Comparison of ENCODE assay signal across 1 cellular context in genomic region chr17:37520174-37520573, GRCh38.
TF ChIP-seq lines count a peak whose summit lies in the region.

No MANE protein-coding gene starts in this region.

TF ChIP-seq in GM23338, 12 proteins besides CTCF, POLR2A, EP300 and RAD21 (continued from another document):
- TF ChIP-seq, protein P1, sequence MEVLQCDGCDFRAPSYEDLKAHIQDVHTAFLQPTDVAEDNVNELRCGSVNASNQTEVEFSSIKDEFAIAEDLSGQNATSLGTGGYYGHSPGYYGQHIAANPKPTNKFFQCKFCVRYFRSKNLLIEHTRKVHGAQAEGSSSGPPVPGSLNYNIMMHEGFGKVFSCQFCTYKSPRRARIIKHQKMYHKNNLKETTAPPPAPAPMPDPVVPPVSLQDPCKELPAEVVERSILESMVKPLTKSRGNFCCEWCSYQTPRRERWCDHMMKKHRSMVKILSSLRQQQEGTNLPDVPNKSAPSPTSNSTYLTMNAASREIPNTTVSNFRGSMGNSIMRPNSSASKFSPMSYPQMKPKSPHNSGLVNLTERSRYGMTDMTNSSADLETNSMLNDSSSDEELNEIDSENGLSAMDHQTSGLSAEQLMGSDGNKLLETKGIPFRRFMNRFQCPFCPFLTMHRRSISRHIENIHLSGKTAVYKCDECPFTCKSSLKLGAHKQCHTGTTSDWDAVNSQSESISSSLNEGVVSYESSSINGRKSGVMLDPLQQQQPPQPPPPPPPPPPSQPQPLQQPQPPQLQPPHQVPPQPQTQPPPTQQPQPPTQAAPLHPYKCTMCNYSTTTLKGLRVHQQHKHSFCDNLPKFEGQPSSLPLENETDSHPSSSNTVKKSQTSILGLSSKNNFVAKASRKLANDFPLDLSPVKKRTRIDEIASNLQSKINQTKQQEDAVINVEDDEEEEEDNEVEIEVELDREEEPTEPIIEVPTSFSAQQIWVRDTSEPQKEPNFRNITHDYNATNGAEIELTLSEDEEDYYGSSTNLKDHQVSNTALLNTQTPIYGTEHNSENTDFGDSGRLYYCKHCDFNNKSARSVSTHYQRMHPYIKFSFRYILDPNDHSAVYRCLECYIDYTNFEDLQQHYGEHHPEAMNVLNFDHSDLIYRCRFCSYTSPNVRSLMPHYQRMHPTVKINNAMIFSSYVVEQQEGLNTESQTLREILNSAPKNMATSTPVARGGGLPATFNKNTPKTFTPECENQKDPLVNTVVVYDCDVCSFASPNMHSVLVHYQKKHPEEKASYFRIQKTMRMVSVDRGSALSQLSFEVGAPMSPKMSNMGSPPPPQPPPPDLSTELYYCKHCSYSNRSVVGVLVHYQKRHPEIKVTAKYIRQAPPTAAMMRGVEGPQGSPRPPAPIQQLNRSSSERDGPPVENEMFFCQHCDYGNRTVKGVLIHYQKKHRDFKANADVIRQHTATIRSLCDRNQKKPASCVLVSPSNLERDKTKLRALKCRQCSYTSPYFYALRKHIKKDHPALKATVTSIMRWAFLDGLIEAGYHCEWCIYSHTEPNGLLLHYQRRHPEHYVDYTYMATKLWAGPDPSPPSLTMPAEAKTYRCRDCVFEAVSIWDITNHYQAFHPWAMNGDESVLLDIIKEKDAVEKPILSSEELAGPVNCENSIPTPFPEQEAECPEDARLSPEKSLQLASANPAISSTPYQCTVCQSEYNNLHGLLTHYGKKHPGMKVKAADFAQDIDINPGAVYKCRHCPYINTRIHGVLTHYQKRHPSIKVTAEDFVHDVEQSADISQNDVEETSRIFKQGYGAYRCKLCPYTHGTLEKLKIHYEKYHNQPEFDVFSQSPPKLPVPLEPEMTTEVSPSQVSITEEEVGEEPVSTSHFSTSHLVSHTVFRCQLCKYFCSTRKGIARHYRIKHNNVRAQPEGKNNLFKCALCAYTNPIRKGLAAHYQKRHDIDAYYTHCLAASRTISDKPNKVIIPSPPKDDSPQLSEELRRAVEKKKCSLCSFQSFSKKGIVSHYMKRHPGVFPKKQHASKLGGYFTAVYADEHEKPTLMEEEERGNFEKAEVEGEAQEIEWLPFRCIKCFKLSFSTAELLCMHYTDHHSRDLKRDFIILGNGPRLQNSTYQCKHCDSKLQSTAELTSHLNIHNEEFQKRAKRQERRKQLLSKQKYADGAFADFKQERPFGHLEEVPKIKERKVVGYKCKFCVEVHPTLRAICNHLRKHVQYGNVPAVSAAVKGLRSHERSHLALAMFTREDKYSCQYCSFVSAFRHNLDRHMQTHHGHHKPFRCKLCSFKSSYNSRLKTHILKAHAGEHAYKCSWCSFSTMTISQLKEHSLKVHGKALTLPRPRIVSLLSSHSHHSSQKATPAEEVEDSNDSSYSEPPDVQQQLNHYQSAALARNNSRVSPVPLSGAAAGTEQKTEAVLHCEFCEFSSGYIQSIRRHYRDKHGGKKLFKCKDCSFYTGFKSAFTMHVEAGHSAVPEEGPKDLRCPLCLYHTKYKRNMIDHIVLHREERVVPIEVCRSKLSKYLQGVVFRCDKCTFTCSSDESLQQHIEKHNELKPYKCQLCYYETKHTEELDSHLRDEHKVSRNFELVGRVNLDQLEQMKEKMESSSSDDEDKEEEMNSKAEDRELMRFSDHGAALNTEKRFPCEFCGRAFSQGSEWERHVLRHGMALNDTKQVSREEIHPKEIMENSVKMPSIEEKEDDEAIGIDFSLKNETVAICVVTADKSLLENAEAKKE (CRISPR knock-in tag; IDR thresholded peaks at IDR 0.05), result no peak
- TF ChIP-seq CREB1 (CRISPR knock-in tag; IDR thresholded peaks at IDR 0.05; ENCODE audit: low read depth) (no peak), JUNB (IDR thresholded peaks at IDR 0.05; ENCODE audit: unreplicated experiment) (no peak), STAT1 (IDR thresholded peaks at IDR 0.05; ENCODE audit: unreplicated experiment) (no peak), POLR2AphosphoS5 (IDR thresholded peaks at IDR 0.05; ENCODE audit: low read depth) (no peak), EZH2 (IDR thresholded peaks at IDR 0.05; ENCODE audit: low read depth, unreplicated experiment) (no peak)
- TF ChIP-seq, protein P2, sequence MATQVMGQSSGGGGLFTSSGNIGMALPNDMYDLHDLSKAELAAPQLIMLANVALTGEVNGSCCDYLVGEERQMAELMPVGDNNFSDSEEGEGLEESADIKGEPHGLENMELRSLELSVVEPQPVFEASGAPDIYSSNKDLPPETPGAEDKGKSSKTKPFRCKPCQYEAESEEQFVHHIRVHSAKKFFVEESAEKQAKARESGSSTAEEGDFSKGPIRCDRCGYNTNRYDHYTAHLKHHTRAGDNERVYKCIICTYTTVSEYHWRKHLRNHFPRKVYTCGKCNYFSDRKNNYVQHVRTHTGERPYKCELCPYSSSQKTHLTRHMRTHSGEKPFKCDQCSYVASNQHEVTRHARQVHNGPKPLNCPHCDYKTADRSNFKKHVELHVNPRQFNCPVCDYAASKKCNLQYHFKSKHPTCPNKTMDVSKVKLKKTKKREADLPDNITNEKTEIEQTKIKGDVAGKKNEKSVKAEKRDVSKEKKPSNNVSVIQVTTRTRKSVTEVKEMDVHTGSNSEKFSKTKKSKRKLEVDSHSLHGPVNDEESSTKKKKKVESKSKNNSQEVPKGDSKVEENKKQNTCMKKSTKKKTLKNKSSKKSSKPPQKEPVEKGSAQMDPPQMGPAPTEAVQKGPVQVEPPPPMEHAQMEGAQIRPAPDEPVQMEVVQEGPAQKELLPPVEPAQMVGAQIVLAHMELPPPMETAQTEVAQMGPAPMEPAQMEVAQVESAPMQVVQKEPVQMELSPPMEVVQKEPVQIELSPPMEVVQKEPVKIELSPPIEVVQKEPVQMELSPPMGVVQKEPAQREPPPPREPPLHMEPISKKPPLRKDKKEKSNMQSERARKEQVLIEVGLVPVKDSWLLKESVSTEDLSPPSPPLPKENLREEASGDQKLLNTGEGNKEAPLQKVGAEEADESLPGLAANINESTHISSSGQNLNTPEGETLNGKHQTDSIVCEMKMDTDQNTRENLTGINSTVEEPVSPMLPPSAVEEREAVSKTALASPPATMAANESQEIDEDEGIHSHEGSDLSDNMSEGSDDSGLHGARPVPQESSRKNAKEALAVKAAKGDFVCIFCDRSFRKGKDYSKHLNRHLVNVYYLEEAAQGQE (IDR thresholded peaks at IDR 0.05; ENCODE audit: unreplicated experiment), result no peak
- TF ChIP-seq, protein P3, sequence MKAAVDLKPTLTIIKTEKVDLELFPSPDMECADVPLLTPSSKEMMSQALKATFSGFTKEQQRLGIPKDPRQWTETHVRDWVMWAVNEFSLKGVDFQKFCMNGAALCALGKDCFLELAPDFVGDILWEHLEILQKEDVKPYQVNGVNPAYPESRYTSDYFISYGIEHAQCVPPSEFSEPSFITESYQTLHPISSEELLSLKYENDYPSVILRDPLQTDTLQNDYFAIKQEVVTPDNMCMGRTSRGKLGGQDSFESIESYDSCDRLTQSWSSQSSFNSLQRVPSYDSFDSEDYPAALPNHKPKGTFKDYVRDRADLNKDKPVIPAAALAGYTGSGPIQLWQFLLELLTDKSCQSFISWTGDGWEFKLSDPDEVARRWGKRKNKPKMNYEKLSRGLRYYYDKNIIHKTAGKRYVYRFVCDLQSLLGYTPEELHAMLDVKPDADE (IDR thresholded peaks at IDR 0.05), result no peak
